Comparison of ENCODE assay signal across 13 cellular contexts in genomic region chr15:85554852-85555521, GRCh38.
DNase-seq lines count a peak whose midpoint lies in the region; ATAC-seq lines count a peak whose summit lies in the region.
"Had no signal": no experiment of that assay in that cellular context is flagged by ENCODE, and none has a peak within 500 bp of the region (broad histone marks: within the 10 kb centered on the region; RNA-seq: fewer than 3 reads in every experiment).

No MANE protein-coding gene starts in this region.

- no peaks in the 10 kb centered on the region for H3K27me3 Mint-ChIP-seq in dendritic cell treated with granulocyte-macrophage colony-stimulating factor and Interleukin-4, amounts not matched to agents 40 ng/mL and 50 ng/mL, for 4 days
- H3K27me3 Mint-ChIP-seq: CD4-positive, CD25-positive, alpha-beta regulatory T cell; IgD-negative memory B cell had no signal

- peak overlapping the region; percentile 78 for H3K27ac Mint-ChIP-seq in dendritic cell treated with granulocyte-macrophage colony-stimulating factor and Interleukin-4, amounts not matched to agents 40 ng/mL and 50 ng/mL, for 4 days

- peak; percentile 71 for ATAC-seq in GM19438 (IDR thresholded peaks at IDR 0.05; ENCODE audit: low read depth, unreplicated experiment)
- peak; percentile 45 for ATAC-seq in HG03521 (IDR thresholded peaks at IDR 0.05; ENCODE audit: unreplicated experiment)
- no peak for ATAC-seq in HG03520 (IDR thresholded peaks at IDR 0.05; ENCODE audit: unreplicated experiment)

- H3K27me3 ChIP-seq in BLaER1 treated with 17β-estradiol and CSF1 and Interleukin-3, amounts not matched to agents 10 nM and 100 nM: no peaks in the 10 kb centered on the region
- H3K27me3 ChIP-seq in effector memory CD4-positive, alpha-beta T cell (replicated peaks; ENCODE audit: control insufficient read depth, insufficient read depth, low read length, poor library complexity, severe bottlenecking): no peaks in the 10 kb centered on the region

- peaks cover 16 to 94% (median 74%) of the 10 kb centered on the region in 10 experiments for H3K4me1 ChIP-seq in BLaER1 treated with 17β-estradiol and CSF1 and Interleukin-3, amounts not matched to agents 10 nM and 100 nM
- no peaks in the 10 kb centered on the region for H3K4me1 ChIP-seq in effector memory CD4-positive, alpha-beta T cell (ENCODE audit: control insufficient read depth, insufficient read depth, low read length, poor library complexity, severe bottlenecking)

- peak overlapping the region in 10 of 11 experiments; percentile 45 to 82 (median 71); a peak in 20 of 22 replicates for H3K27ac ChIP-seq in BLaER1 treated with 17β-estradiol and CSF1 and Interleukin-3, amounts not matched to agents 10 nM and 100 nM
- no peak overlapping the region for H3K27ac ChIP-seq in effector memory CD4-positive, alpha-beta T cell (ENCODE audit: insufficient read depth, low read length, poor library complexity, severe bottlenecking)

- H3K4me1 Mint-ChIP-seq in dendritic cell treated with granulocyte-macrophage colony-stimulating factor and Interleukin-4, amounts not matched to agents 40 ng/mL and 50 ng/mL, for 4 days (ENCODE audit: low read depth): peaks cover 45% of the 10 kb centered on the region

- H3K9me3 Mint-ChIP-seq in dendritic cell treated with granulocyte-macrophage colony-stimulating factor and Interleukin-4, amounts not matched to agents 40 ng/mL and 50 ng/mL, for 4 days: no peaks in the 10 kb centered on the region
- H3K9me3 Mint-ChIP-seq: CD4-positive, CD25-positive, alpha-beta regulatory T cell; IgD-negative memory B cell had no signal

- H3K36me3 Mint-ChIP-seq in dendritic cell treated with granulocyte-macrophage colony-stimulating factor and Interleukin-4, amounts not matched to agents 40 ng/mL and 50 ng/mL, for 4 days (ENCODE audit: low read depth): no peaks in the 10 kb centered on the region

- H3K4me3 ChIP-seq in BLaER1 treated with 17β-estradiol and CSF1 and Interleukin-3, amounts not matched to agents 10 nM and 100 nM: peak overlapping the region in 8 of 10 experiments; percentile 9 to 71 (median 55); a peak in 15 of 20 replicates
- H3K4me3 ChIP-seq in effector memory CD4-positive, alpha-beta T cell (ENCODE audit: insufficient read depth, low read depth, low read length, poor library complexity, severe bottlenecking): no peak overlapping the region

- DNase-seq in SK-N-DZ (ENCODE audit: low spot score) (no peak), HUDEP-2 (lab: John Stamatoyannopoulos, UW; ENCODE audit: unreplicated experiment in 76 of 76) (no peak)
- DNase-seq in effector memory CD4-positive, alpha-beta T cell: no peak
- DNase-seq: activated T-cell treated with anti-CD3 and anti-CD28 coated beads, Interleukin-2, amount 50 U/mL, for 48 hours; CD4-positive, CD25-positive, alpha-beta regulatory T cell; SHP77; stimulated activated CD4-positive, alpha-beta T cell treated with anti-CD3 and anti-CD28 coated beads, Interleukin-12 subunit alpha, Interleukin-12 subunit beta, amount 100 ng/mL, for 4 hours had no signal

- H4K20me1 ChIP-seq in BLaER1 treated with 17β-estradiol and CSF1 and Interleukin-3, amounts not matched to agents 10 nM and 100 nM: peaks cover 0 to 82% (median 14%) of the 10 kb centered on the region in 11 experiments; a peak in 9 of 22 replicates

- peak overlapping the region in 9 of 11 experiments; percentile 15 to 78 (median 69); a peak in 18 of 22 replicates for H3K9ac ChIP-seq in BLaER1 treated with 17β-estradiol and CSF1 and Interleukin-3, amounts not matched to agents 10 nM and 100 nM

- H3K4me3 Mint-ChIP-seq in dendritic cell treated with granulocyte-macrophage colony-stimulating factor and Interleukin-4, amounts not matched to agents 40 ng/mL and 50 ng/mL, for 4 days: peak overlapping the region; percentile 46
- H3K4me3 Mint-ChIP-seq: CD4-positive, CD25-positive, alpha-beta regulatory T cell had no signal

- intact Hi-C loops in dendritic cell treated with granulocyte-macrophage colony-stimulating factor and Interleukin-4, amounts not matched to agents 40 ng/mL and 50 ng/mL, for 4 days (cut with micrococcal nuclease): loop anchor here (2.0 kb wide), 1 partner anchor 14 kb away; no protein-coding TSS in a partner anchor

- H3K36me3 ChIP-seq in BLaER1 treated with 17β-estradiol and CSF1 and Interleukin-3, amounts not matched to agents 10 nM and 100 nM: peaks cover 16 to 78% (median 63%) of the 10 kb centered on the region in 11 experiments; a peak in 21 of 22 replicates
- H3K36me3 ChIP-seq in effector memory CD4-positive, alpha-beta T cell (ENCODE audit: control insufficient read depth, insufficient read depth, low read length): no peaks in the 10 kb centered on the region

- H3K4me2 ChIP-seq in BLaER1 treated with 17β-estradiol and CSF1 and Interleukin-3, amounts not matched to agents 10 nM and 100 nM: peak overlapping the region; percentile 54 to 94 (median 78)

- H3K9me3 ChIP-seq in BLaER1 treated with 17β-estradiol and CSF1 and Interleukin-3, amounts not matched to agents 10 nM and 100 nM (replicated peaks in 1 of 11): peaks cover 0 to 22% (median 13%) of the 10 kb centered on the region in 11 experiments; a peak in 20 of 22 replicates
- no peaks in the 10 kb centered on the region for H3K9me3 ChIP-seq in effector memory CD4-positive, alpha-beta T cell (ENCODE audit: control insufficient read depth, low read length)
